Comparison of ENCODE assay signal across 8 cellular contexts in genomic region chr1:108590947-108591346, GRCh38. TPM values are rescaled to one million over a fixed set of nuclear protein-coding genes. Genes with fewer than 3 reads are reported as not detected.
A peak's percentile ranks its signal among the peaks of the same experiment; 100 is the strongest.
DNase-seq lines count a peak whose midpoint lies in the region; ATAC-seq lines count a peak whose summit lies in the region.

No MANE protein-coding gene starts in this region.

- H3K4me1 Mint-ChIP-seq in CD4-positive, alpha-beta memory T cell, result peaks cover 31 to 56% (median 43%) of the 10 kb centered on the region in 4 donors
- H3K4me1 Mint-ChIP-seq in natural killer cell treated with Interleukin-12 subunit alpha and Interleukin-12 subunit beta and Interleukin-15 and Interleukin-18, amount 100 ng/mL, for 72 hours (ENCODE audit: low read depth in 2 of 2), result peaks cover 62 to 64% of the 10 kb centered on the region in 2 donors

- peak overlapping the region in 4 of 8 donors; percentile 2 to 58 (median 28) for H3K4me3 Mint-ChIP-seq in CD4-positive, alpha-beta memory T cell
- peak overlapping the region; percentile 77 for H3K4me3 Mint-ChIP-seq in natural killer cell treated with Interleukin-12 subunit alpha and Interleukin-12 subunit beta and Interleukin-15 and Interleukin-18, amount 100 ng/mL, for 72 hours

- peaks cover 0 to 5% of the 10 kb centered on the region in 2 donors for H3K36me3 Mint-ChIP-seq in CD4-positive, alpha-beta memory T cell
- H3K36me3 Mint-ChIP-seq in natural killer cell treated with Interleukin-12 subunit alpha and Interleukin-12 subunit beta and Interleukin-15 and Interleukin-18, amount 100 ng/mL, for 72 hours, result peaks cover 7% of the 10 kb centered on the region

- DNase-seq in CD4-positive, alpha-beta memory T cell, result peak; percentile 67 to 86 (median 81)
- DNase-seq in NCI-H226 (peak; percentile 73), dermis microvascular lymphatic vessel endothelial cell (ENCODE audit: low read depth in 2 of 2) (peak; percentile 98), mesenteric fat pad (ENCODE audit: low spot score) (no peak), iPS-NIHi7 (ENCODE audit: extremely low spot score) (no peak), NCI-H526 (lab: John Stamatoyannopoulos, UW) (no peak), SHP77 treated with DMSO at 0.1 percent for 48 hours (lab: John Stamatoyannopoulos, UW) (no peak)
- DNase-seq in natural killer cell treated with Interleukin-12 subunit alpha and Interleukin-12 subunit beta and Interleukin-15 and Interleukin-18, amount 100 ng/mL, for 72 hours (ENCODE audit: low spot score), result no peak

- POLR2A ChIA-PET in CD4-positive, alpha-beta memory T cell (lab: Charles Lee; ENCODE audit: partially characterized antibody), result interaction anchor here (0.7 to 3.3 kb wide), 8 partner anchors 11 to 101 kb away, joined by 3 to 20 read pairs (median 4); partner anchors contain the start of genes EEIG2, HENMT1 and PRPF38B

- H3K27me3 ChIP-seq in CD4-positive, alpha-beta memory T cell (ENCODE audit: insufficient read depth, low read length), result no peaks in the 10 kb centered on the region

- H3K27ac Mint-ChIP-seq in CD4-positive, alpha-beta memory T cell, result peak overlapping the region; percentile 86 to 96 (median 89)
- peak overlapping the region; percentile 88 to 89 for H3K27ac Mint-ChIP-seq in natural killer cell treated with Interleukin-12 subunit alpha and Interleukin-12 subunit beta and Interleukin-15 and Interleukin-18, amount 100 ng/mL, for 72 hours

- H3K4me3 ChIP-seq in CD4-positive, alpha-beta memory T cell (ENCODE audit: low read length in 2 of 2), result no peak overlapping the region

- peaks cover 45% of the 10 kb centered on the region for H3K4me1 ChIP-seq in CD4-positive, alpha-beta memory T cell (ENCODE audit: insufficient read depth, low read length)

- H3K36me3 ChIP-seq in CD4-positive, alpha-beta memory T cell (ENCODE audit: insufficient read depth, low read length), result no peaks in the 10 kb centered on the region

- peak overlapping the region; percentile 51 for H3K27ac ChIP-seq in CD4-positive, alpha-beta memory T cell (ENCODE audit: low read depth, low read length)

- no peaks in the 10 kb centered on the region for H3K9me3 ChIP-seq in CD4-positive, alpha-beta memory T cell (ENCODE audit: control insufficient read depth in 1 of 2, low read length in 2 of 2)

- H3K27me3 Mint-ChIP-seq in CD4-positive, alpha-beta memory T cell, result no peaks in the 10 kb centered on the region
- no peaks in the 10 kb centered on the region for H3K27me3 Mint-ChIP-seq in natural killer cell treated with Interleukin-12 subunit alpha and Interleukin-12 subunit beta and Interleukin-15 and Interleukin-18, amount 100 ng/mL, for 72 hours

- intact Hi-C loops in CD4-positive, alpha-beta memory T cell (cut with micrococcal nuclease), result loop anchor here (1.0 kb wide), 3 partner anchors 32 to 101 kb away; partner anchors contain the start of gene PRPF38B

- H3K9me3 Mint-ChIP-seq in CD4-positive, alpha-beta memory T cell, result peaks cover 0 to 2% (median 0%) of the 10 kb centered on the region in 8 donors
- H3K9me3 Mint-ChIP-seq in natural killer cell treated with Interleukin-12 subunit alpha and Interleukin-12 subunit beta and Interleukin-15 and Interleukin-18, amount 100 ng/mL, for 72 hours, result no peaks in the 10 kb centered on the region

- ATAC-seq in natural killer cell treated with Interleukin-12 subunit alpha and Interleukin-12 subunit beta and Interleukin-15 and Interleukin-18, amount 100 ng/mL, for 72 hours, result peak; percentile 79 to 87

- CTCF ChIA-PET in CD4-positive, alpha-beta memory T cell (lab: Charles Lee; ENCODE audit: partially characterized antibody), result interaction anchor here (1.6 kb wide), 1 partner anchor 52 kb away, joined by 6 read pairs; no protein-coding TSS in a partner anchor

RNA-seq across cellular contexts. Expression of gene EEIG2, which starts 31.0 kb away (rescaled TPM):
- 10 to 100 TPM in 1 of 2 experiments, 1 to 10 TPM in 1; 9.2 to 10.7 TPM for total RNA-seq in CD4-positive, alpha-beta memory T cell
- 1 to 10 TPM in 1 of 2 donors, under 1 TPM in 1; 0.33 to 1.3 TPM for polyA plus RNA-seq in CD4-positive, alpha-beta memory T cell
- total RNA-seq in dermis microvascular lymphatic vessel endothelial cell (1.9 and 3.2 TPM in 2 replicates), mesenteric fat pad (16.7 TPM)
- total RNA-seq in natural killer cell treated with Interleukin-12 subunit alpha and Interleukin-12 subunit beta and Interleukin-15 and Interleukin-18, amount 100 ng/mL, for 72 hours, result 10 to 100 TPM; 18.4 to 20.7 TPM

Comparison
In these comparisons a context has a peak if more than half of its experiments do, and no peak if none do; other contexts are left out.
1. DNase-seq: peak in CD4-positive, alpha-beta memory T cell (5 of 5), NCI-H226 (single experiment) and dermis microvascular lymphatic vessel endothelial cell (2 of 2); none in natural killer cell treated with Interleukin-12 subunit alpha and Interleukin-12 subunit beta and Interleukin-15 and Interleukin-18, amount 100 ng/mL, for 72 hours (single experiment), mesenteric fat pad (single experiment), iPS-NIHi7 (single experiment), NCI-H526 (0 of 2) and SHP77 treated with DMSO at 0.1 percent for 48 hours (single experiment).